Comparison of ENCODE assay signal across 8 cellular contexts in genomic region chr1:8373547-8374270, GRCh38. TPM values are rescaled to one million over a fixed set of nuclear protein-coding genes. Genes with fewer than 3 reads are reported as not detected.
DNase-seq lines count a peak whose midpoint lies in the region; ATAC-seq, FAIRE-seq and TF ChIP-seq lines count a peak whose summit lies in the region.

No MANE protein-coding gene starts in this region.

- no peak overlapping the region for H3K4me3 ChIP-seq in epithelial cell of esophagus (ENCODE audit: low read length)
- H3K4me3 ChIP-seq in muscle layer of duodenum (ENCODE audit: low read depth in 1 of 2, low read length in 2 of 2), result peak overlapping the region; percentile 4 to 33
- H3K4me3 ChIP-seq in aorta (ENCODE audit: low read length in 2 of 2), result no peak overlapping the region

- no peaks in the 10 kb centered on the region for H3K9me3 ChIP-seq in muscle layer of duodenum (ENCODE audit: control insufficient read depth in 1 of 2, low read length in 2 of 2)
- H3K9me3 ChIP-seq in aorta (ENCODE audit: control insufficient read depth, low read length), result no peaks in the 10 kb centered on the region

- peak; percentile 90 for ATAC-seq in aorta (ENCODE audit: low FRiP score)
- no peak for ATAC-seq in GM21825 (IDR thresholded peaks at IDR 0.05; ENCODE audit: unreplicated experiment)

- intact Hi-C loops in aorta (cut with DNase I), result loop anchor here (5.0 to 10.0 kb wide), 3 partner anchors 34 to 151 kb away; no protein-coding TSS in a partner anchor

- peak; percentile 40 for DNase-seq in COLO829 (ENCODE audit: low spot score)
- peak; percentile 57 for DNase-seq in NCI-H524 treated with DMSO at 0.1 percent for 48 hours (lab: John Stamatoyannopoulos, UW)
- peak; percentile 49 for DNase-seq in epithelial cell of esophagus (ENCODE audit: low read depth)
- peak; percentile 77 to 87 for DNase-seq in aorta
- no peak for DNase-seq in SIG-M5 treated with dmso at 0.1 percent for 504 hours (lab: John Stamatoyannopoulos, UW; ENCODE audit: unreplicated experiment)
- DNase-seq in GM12892 (ENCODE audit: insufficient read length), result no peak

- no peak for TF ChIP-seq CTCF in epithelial cell of esophagus (IDR thresholded peaks at IDR 0.05; ENCODE audit: insufficient read depth, low read depth, low read length, missing control alignments)

- no peaks in the 10 kb centered on the region for H3K36me3 ChIP-seq in muscle layer of duodenum (ENCODE audit: control insufficient read depth in 1 of 2, insufficient read depth in 2 of 2, low read length in 2 of 2)
- H3K36me3 ChIP-seq in aorta (ENCODE audit: control insufficient read depth in 1 of 2, insufficient read depth in 2 of 2, low read length in 1 of 2), result no peaks in the 10 kb centered on the region

- peak overlapping the region; percentile 86 for H3K27ac ChIP-seq in muscle layer of duodenum (ENCODE audit: low read length)
- H3K27ac ChIP-seq in aorta (ENCODE audit: low read depth in 1 of 2, low read length in 2 of 2), result peak overlapping the region; percentile 89 to 98

- H3K4me1 ChIP-seq in muscle layer of duodenum (ENCODE audit: control insufficient read depth in 1 of 2, insufficient read depth in 2 of 2, low read length in 2 of 2), result peaks cover 50 to 65% of the 10 kb centered on the region in 2 donors
- H3K4me1 ChIP-seq in aorta (ENCODE audit: control insufficient read depth in 1 of 2, insufficient read depth in 2 of 2, low read length in 2 of 2), result peaks cover 6 to 7% of the 10 kb centered on the region in 2 donors

- FAIRE-seq in GM12892 (lab: Jason Lieb, UNC), result no peak

- WGBS in aorta, 2 donors, result 6% methylated on average over 21 of the region's 21 CpGs

- no peak for TF ChIP-seq POLR2A in GM12892 (IDR thresholded peaks at IDR 0.05; ENCODE audit: low read depth, low read length)

- no peaks in the 10 kb centered on the region for H3K27me3 ChIP-seq in muscle layer of duodenum (ENCODE audit: low read depth, low read length)
- no peaks in the 10 kb centered on the region for H3K27me3 ChIP-seq in aorta (ENCODE audit: control insufficient read depth in 1 of 2, insufficient read depth in 2 of 2, low read length in 1 of 2)

RNA-seq across cellular contexts. Expression of gene SLC45A1, which starts 55.8 kb away (rescaled TPM):
- 1 to 10 TPM; 5.4 to 8.7 TPM for total RNA-seq in aorta
- 1 to 10 TPM; 4.4 to 8.1 TPM for polyA plus RNA-seq in aorta
- not detected for polyA plus RNA-seq in GM12892 (2012; ENCODE audit: missing spikeins)

Comparison
In these comparisons a context has a peak if more than half of its experiments do, and no peak if none do; other contexts are left out.
1. DNase-seq: peak in COLO829 (single experiment), NCI-H524 treated with DMSO at 0.1 percent for 48 hours (single experiment), epithelial cell of esophagus (single experiment) and aorta (2 of 2); none in SIG-M5 treated with dmso at 0.1 percent for 504 hours (single experiment) and GM12892 (single experiment).
2. H3K4me3 ChIP-seq: peak in muscle layer of duodenum (2 of 2); none in epithelial cell of esophagus (single experiment) and aorta (0 of 2).